In genomic region chr12:130933269-130933995, GRCh38 we compare ENCODE assay signal across 17 cellular contexts. TPM values are rescaled to one million over a fixed set of nuclear protein-coding genes. Genes with fewer than 3 reads are reported as not detected.
DNase-seq lines count a peak whose midpoint lies in the region; ATAC-seq and TF ChIP-seq lines count a peak whose summit lies in the region.
"Had no signal": no experiment of that assay in that cellular context is flagged by ENCODE, and none has a peak within 500 bp of the region (broad histone marks: within the 10 kb centered on the region; RNA-seq: fewer than 3 reads in every experiment).

No MANE protein-coding gene starts in this region.

- H3K27me3 ChIP-seq in left lung (peaks cover 0 to 8% of the 10 kb centered on the region in 2 donors), upper lobe of left lung (no peaks in the 10 kb centered on the region)
- H3K27me3 ChIP-seq: pancreas had no signal

- no peak overlapping the region for H3K4me3 Mint-ChIP-seq in activated naive CD8-positive, alpha-beta T cell treated with anti-CD3 and anti-CD28 coated beads for 36 hours
- H3K4me3 Mint-ChIP-seq: activated CD4-positive, alpha-beta memory T cell treated with anti-CD3 and anti-CD28 coated beads, Interleukin-2, amount 10 ng/mL, durations not matched to agents 7 days and 5 days; activated T-cell treated with anti-CD3 and anti-CD28 coated beads, Interleukin-2, amount 50 U/mL, for 72 hours; CD4-positive, alpha-beta memory T cell had no signal

- H3K27me3 Mint-ChIP-seq in activated naive CD8-positive, alpha-beta T cell treated with anti-CD3 and anti-CD28 coated beads for 36 hours: peaks cover 73% of the 10 kb centered on the region

- H3K4me1 ChIP-seq in left lung (peaks cover 0 to 2% of the 10 kb centered on the region in 2 donors), upper lobe of left lung (peaks cover 3 to 7% (median 5%) of the 10 kb centered on the region in 4 donors)
- H3K4me1 ChIP-seq: pancreas had no signal

- ATAC-seq in left lung (peak; percentile 88), upper lobe of left lung (ENCODE audit: low FRiP score in 2 of 2) (peak; percentile 62 to 88), GM21526 (IDR thresholded peaks at IDR 0.05; ENCODE audit: low FRiP score, unreplicated experiment) (no peak), GM21515 (IDR thresholded peaks at IDR 0.05; ENCODE audit: unreplicated experiment) (no peak)
- ATAC-seq: activated T-cell treated with anti-CD3 and anti-CD28 coated beads, Interleukin-2, amount 50 U/mL, for 72 hours; left colon; pancreas had no signal

- TF ChIP-seq CTCF in left lung (IDR thresholded peaks at IDR 0.05) (no peak), upper lobe of left lung (IDR thresholded peaks at IDR 0.05) (no peak)

- no peaks in the 10 kb centered on the region for H3K36me3 Mint-ChIP-seq in activated naive CD8-positive, alpha-beta T cell treated with anti-CD3 and anti-CD28 coated beads for 36 hours
- H3K36me3 Mint-ChIP-seq: CD4-positive, alpha-beta memory T cell had no signal

- H3K36me3 ChIP-seq in left lung (no peaks in the 10 kb centered on the region), upper lobe of left lung (no peaks in the 10 kb centered on the region)
- H3K36me3 ChIP-seq: pancreas had no signal

- peak in 1 of 4 donors; percentile 36 for TF ChIP-seq POLR2A in upper lobe of left lung (IDR thresholded peaks at IDR 0.05)

- in situ Hi-C loops in SK-MEL-5 (cut with HindIII; ENCODE audit: low pct_unique_long_range_greater_than_20kb, low sequenced_read_pairs): no loop called here

- H3K4me3 ChIP-seq in left lung (no peak overlapping the region), upper lobe of left lung (peak overlapping the region in 3 of 4 donors; percentile 17 to 19 (median 18))
- H3K4me3 ChIP-seq: pancreas had no signal

- H3K27ac ChIP-seq in left lung: peak overlapping the region in 1 of 2 donors; percentile 53
- peak overlapping the region in 2 of 4 donors; percentile 40 to 47 for H3K27ac ChIP-seq in upper lobe of left lung
- H3K27ac ChIP-seq: pancreas had no signal

- H3K9me3 Mint-ChIP-seq in activated naive CD8-positive, alpha-beta T cell treated with anti-CD3 and anti-CD28 coated beads for 36 hours: peaks cover 5% of the 10 kb centered on the region

- peaks cover 0 to 4% of the 10 kb centered on the region in 2 donors for H3K9me3 ChIP-seq in left lung
- no peaks in the 10 kb centered on the region for H3K9me3 ChIP-seq in upper lobe of left lung
- H3K9me3 ChIP-seq: pancreas had no signal

- no peak overlapping the region for H3K27ac Mint-ChIP-seq in activated naive CD8-positive, alpha-beta T cell treated with anti-CD3 and anti-CD28 coated beads for 36 hours
- H3K27ac Mint-ChIP-seq: activated CD4-positive, alpha-beta memory T cell treated with anti-CD3 and anti-CD28 coated beads, Interleukin-2, amount 10 ng/mL, durations not matched to agents 7 days and 5 days; activated T-cell treated with anti-CD3 and anti-CD28 coated beads, Interleukin-2, amount 50 U/mL, for 72 hours had no signal

- intact Hi-C loops in left lung (cut with DNase I): no loop called here

- DNase-seq in NCI-H1105 treated with DMSO at 0.1 percent for 48 hours (lab: John Stamatoyannopoulos, UW): peak; percentile 4
- DNase-seq in NCI-H1105 (lab: John Stamatoyannopoulos, UW): no peak
- DNase-seq in SK-MEL-5 (ENCODE audit: low read depth, low spot score): peak; percentile 63
- DNase-seq in left lung: peak; percentile 82 to 89
- DNase-seq in upper lobe of left lung: peak; percentile 81 to 88
- no peak for DNase-seq in activated naive CD8-positive, alpha-beta T cell treated with anti-CD3 and anti-CD28 coated beads for 36 hours
- DNase-seq: activated CD4-positive, alpha-beta memory T cell treated with anti-CD3 and anti-CD28 coated beads, Interleukin-2, amount 10 ng/mL, durations not matched to agents 7 days and 5 days; activated T-cell treated with anti-CD3 and anti-CD28 coated beads, Interleukin-2, amount 50 U/mL, for 72 hours; CD4-positive, alpha-beta memory T cell; left colon; NCI-H1436 treated with DMSO at 0.1 percent for 48 hours; NCI-H510A treated with DMSO at 0.1 percent for 48 hours; pancreas; stimulated activated CD4-positive, alpha-beta T cell treated with anti-CD3 and anti-CD28 coated beads, Interleukin-4, amount 100 ng/mL, for 24 hours; stimulated activated CD8-positive, alpha-beta memory T cell treated with anti-CD3 and anti-CD28 coated beads, Interleukin-4, amount 100 ng/mL, for 48 hours had no signal

- H3K4me1 Mint-ChIP-seq in activated naive CD8-positive, alpha-beta T cell treated with anti-CD3 and anti-CD28 coated beads for 36 hours: no peaks in the 10 kb centered on the region
- H3K4me1 Mint-ChIP-seq: activated CD4-positive, alpha-beta memory T cell treated with anti-CD3 and anti-CD28 coated beads, Interleukin-2, amount 10 ng/mL, durations not matched to agents 7 days and 5 days had no signal

- TF ChIP-seq EP300 in upper lobe of left lung (IDR thresholded peaks at IDR 0.05): peak in 1 of 4 donors; percentile 34

- 74% methylated on average over 19 to 38 of the region's 38 CpGs for WGBS in upper lobe of left lung, 2 donors

RNA-seq across cellular contexts. Expression of gene ADGRD1, which starts 20.3 kb away (rescaled TPM):
- 0.05 TPM in 1 of 2 replicates, not detected in the other for total RNA-seq in SK-MEL-5 (2014; rRNA removed; shearing (Covaris generic))
- polyA plus RNA-seq in SK-MEL-5 (2015; cell fraction: cytosol; rRNA removed): 0.88 and 0.90 TPM in 2 replicates
- polyA plus RNA-seq in SK-MEL-5 (2015; cell fraction: nucleus; rRNA removed): 0.33 TPM in 1 of 2 replicates, not detected in the other
- total RNA-seq in left lung (100 to 1,000 TPM in 1 of 2 donors, 10 to 100 TPM in 1; 70.2 to 167 TPM), upper lobe of left lung (100 to 1,000 TPM in 2 of 6 donors, 10 to 100 TPM in 4; 84.2 to 124 (median 94.7) TPM)
- total RNA-seq in activated naive CD8-positive, alpha-beta T cell treated with anti-CD3 and anti-CD28 coated beads for 36 hours: under 1 TPM in 1 of 2 experiments, not detected in 1; 0.38 TPM
- total RNA-seq: CD4-positive, alpha-beta memory T cell had no signal
- polyA plus RNA-seq: CD4-positive, alpha-beta memory T cell had no signal

Comparison
In these comparisons a context has a peak if more than half of its experiments do, and no peak if none do; other contexts are left out.
1. DNase-seq: peak in NCI-H1105 treated with DMSO at 0.1 percent for 48 hours (single experiment), SK-MEL-5 (single experiment), left lung (2 of 2) and upper lobe of left lung (2 of 2); none in NCI-H1105 (single experiment) and activated naive CD8-positive, alpha-beta T cell treated with anti-CD3 and anti-CD28 coated beads for 36 hours (single experiment).
2. ATAC-seq: peak in left lung (single experiment) and upper lobe of left lung (2 of 2); none in GM21526 (single experiment) and GM21515 (single experiment).
3. H3K4me3 ChIP-seq: peak in upper lobe of left lung (3 of 4); none in left lung (0 of 2).
4. RNA of gene ADGRD1, which starts 20.3 kb away (total RNA-seq): 70.2 to 167 TPM in left lung and 84.2 to 124 TPM in upper lobe of left lung; 0.38 TPM in activated naive CD8-positive, alpha-beta T cell treated with anti-CD3 and anti-CD28 coated beads for 36 hours and 0.05 TPM in SK-MEL-5; every median in the first group is over 10 times any median in the second.